ENCODE assay signal across 9 cellular contexts in genomic region chr13:98415326-98416070, GRCh38.
"Had no signal": no experiment of that assay in that cellular context is flagged by ENCODE, and none has a peak within 500 bp of the region (broad histone marks: within the 10 kb centered on the region; RNA-seq: fewer than 3 reads in every experiment).

No MANE protein-coding gene starts in this region.

- H3K27ac ChIP-seq: brain microvascular endothelial cell had no signal

- ATAC-seq: activated CD4-positive, CD25-positive, alpha-beta regulatory T cell treated with anti-CD3 and anti-CD28 coated beads, Interleukin-2, amount 50 U/mL, for 24 hours; T-helper 17 cell had no signal

- H3K27me3 ChIP-seq: brain microvascular endothelial cell had no signal

- DNase-seq: activated effector memory CD4-positive, alpha-beta T cell treated with Interleukin-2 at 50 U/mL for 16 hours; activated T-cell treated with anti-CD3 and anti-CD28 coated beads, Interleukin-2, amount 50 U/mL, for 1 hour; amniotic stem cell; brain microvascular endothelial cell; hypothalamus; mammary epithelial cell; occipital lobe; T-helper 17 cell had no signal
